Comparison of ENCODE assay signal across 1 cellular context in genomic region chr6:43708857-43709653, GRCh38.
TF ChIP-seq lines count a peak whose summit lies in the region.

No MANE protein-coding gene starts in this region.

TF ChIP-seq in SK-N-SH treated with all-trans-retinoic acid at 6 μM for 48 hours, 23 proteins besides CTCF, POLR2A, EP300 and RAD21 (continued from another document):
- no peak for TF ChIP-seq CSDC2 (CRISPR knock-in tag; IDR thresholded peaks at IDR 0.05)
- TF ChIP-seq RARB (CRISPR knock-in tag; IDR thresholded peaks at IDR 0.05) = no peak
- no peak for TF ChIP-seq TCF4 (CRISPR knock-in tag; IDR thresholded peaks at IDR 0.05; ENCODE audit: borderline replicate concordance)
- no peak for TF ChIP-seq CSRNP3 (CRISPR knock-in tag; IDR thresholded peaks at IDR 0.05)
- TF ChIP-seq ISL1 (CRISPR knock-in tag; IDR thresholded peaks at IDR 0.05) = no peak
TF ChIP-seq in SK-N-SH treated with all-trans-retinoic acid at 6 μM for 48 hours: peak in this region for 0.
